Comparison of ENCODE assay signal across 8 cellular contexts in the genomic region with DNA sequence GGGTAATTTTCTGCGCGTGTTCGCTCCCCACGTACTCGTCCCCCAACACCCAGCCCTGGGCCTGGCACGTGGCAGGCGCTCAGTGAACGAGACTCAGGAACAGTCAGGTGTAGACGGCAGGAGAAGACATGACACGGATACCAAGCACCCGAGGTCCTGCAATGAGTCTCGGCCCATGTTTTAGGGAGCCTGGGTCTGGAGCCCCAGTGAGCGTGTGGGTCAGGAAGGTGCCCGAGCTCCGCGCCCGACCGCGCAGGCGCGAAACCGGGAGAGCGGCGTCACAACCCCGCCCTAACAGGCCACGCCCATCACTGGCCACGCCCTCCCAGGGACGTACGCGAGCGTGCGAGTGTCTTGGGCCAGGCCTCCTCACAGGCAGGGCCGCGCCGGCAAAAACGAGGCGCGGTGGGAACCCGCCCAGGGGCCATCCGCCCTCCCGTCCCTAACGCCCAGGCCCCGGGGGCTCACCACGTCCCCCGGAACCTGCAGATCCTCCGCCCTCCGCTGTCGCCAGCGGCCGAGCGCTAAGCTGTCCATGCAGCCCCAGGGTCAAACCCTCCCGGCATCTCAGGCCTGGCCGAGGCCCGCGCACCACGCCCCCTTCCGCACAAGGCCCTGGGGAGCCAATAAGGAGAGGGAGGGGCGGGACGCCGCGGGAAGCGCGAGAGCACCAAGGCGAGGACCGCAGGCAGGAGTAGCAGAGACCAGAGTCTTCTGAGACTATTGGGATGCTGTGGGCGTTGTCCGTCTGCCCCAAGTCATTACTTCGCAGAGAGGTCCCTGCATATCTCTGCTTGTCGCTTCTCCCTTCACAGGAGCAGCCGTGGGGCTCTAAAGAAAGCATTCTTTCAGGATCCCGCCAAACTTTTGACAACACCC.
DNase-seq lines count a peak whose midpoint lies in the region; ATAC-seq lines count a peak whose summit lies in the region.

C10orf143 (minus strand) TSS at position 595 of the 879 bp plus-strand sequence; CDS start at position 537, 58 bp downstream.

- DNase-seq in AG08396 (ENCODE audit: low spot score): peak; percentile 99
- DNase-seq in NCI-H226: peak; percentile 86
- peak; percentile 94 to 98 (median 96) for DNase-seq in activated CD4-positive, CD25-positive, alpha-beta regulatory T cell (lab: John Stamatoyannopoulos, UW)
- peak; percentile 98 for DNase-seq in central memory CD4-positive, alpha-beta T cell
- peak; percentile 99 for DNase-seq in iris pigment epithelial cell (ENCODE audit: low read depth)
- DNase-seq in stimulated activated CD4-positive, alpha-beta T cell treated with anti-CD3 and anti-CD28 coated beads, Interleukin-12 subunit alpha, Interleukin-12 subunit beta, amount 100 ng/mL, for 24 hours (ENCODE audit: low read depth in 2 of 2): peak; percentile 97 to 98

- ATAC-seq in GM19023 (IDR thresholded peaks at IDR 0.05; ENCODE audit: unreplicated experiment) (peak; percentile 81), HG03196 (IDR thresholded peaks at IDR 0.05; ENCODE audit: unreplicated experiment) (peak; percentile 85)

Comparison
In these comparisons a context has a peak if more than half of its experiments do, and no peak if none do; other contexts are left out.
1. Peak in every context shown above with its lines: DNase-seq and ATAC-seq.